8 cellular contexts compared by ENCODE assay signal in the genomic region with DNA sequence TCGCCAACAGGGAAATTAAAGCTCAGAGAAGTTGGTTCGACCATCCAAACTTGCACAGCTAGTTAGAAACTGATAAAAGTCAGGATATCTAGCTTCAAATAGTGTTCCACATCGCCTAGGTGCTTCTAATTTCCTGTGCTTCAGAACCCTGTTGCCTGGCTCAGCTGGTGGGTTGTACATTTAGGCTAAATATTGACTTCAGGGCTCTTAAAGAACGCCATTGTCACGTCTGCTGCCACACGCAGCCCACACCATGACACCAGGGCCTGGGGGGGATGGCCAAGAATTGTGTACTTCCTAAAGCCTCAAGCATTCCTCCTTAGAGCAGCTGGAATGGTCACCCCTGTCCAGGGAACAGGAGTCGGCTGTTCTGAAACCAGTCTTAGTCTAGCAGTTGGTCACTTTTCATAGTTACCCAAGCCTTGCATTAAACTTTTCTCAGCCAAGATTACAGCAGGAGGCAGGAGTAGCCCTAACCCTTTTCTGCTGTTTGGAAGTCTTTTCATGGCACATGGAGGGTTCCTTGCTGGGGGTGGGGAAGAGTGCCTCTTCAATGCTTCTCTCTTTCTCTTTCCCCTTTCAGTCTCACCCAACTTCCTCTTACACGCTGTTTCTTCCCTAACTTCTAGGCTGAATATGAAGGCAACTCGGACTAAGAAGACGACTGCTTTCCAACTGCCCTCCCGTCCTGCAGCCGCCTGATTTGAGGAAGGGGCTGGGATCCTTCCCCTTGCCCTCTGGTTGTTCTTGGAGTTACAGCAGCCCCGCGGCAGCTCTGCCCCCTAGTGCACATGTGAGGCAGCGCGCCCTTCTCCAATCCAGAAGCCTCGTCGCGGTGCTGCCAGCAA. TPM values are rescaled to one million over a fixed set of nuclear protein-coding genes. Genes with fewer than 3 reads are reported as not detected.
DNase-seq lines count a peak whose midpoint lies in the region; ATAC-seq and TF ChIP-seq lines count a peak whose summit lies in the region.

No MANE protein-coding gene starts in this region.

- no peaks in the 10 kb centered on the region for H3K36me3 Mint-ChIP-seq in natural killer cell

- intact Hi-C loops in natural killer cell (cut with micrococcal nuclease) = loop anchor here (1.0 to 10.0 kb wide), 4 partner anchors 46 to 681 kb away; a partner anchor contains a TSS

- H3K4me1 ChIP-seq in HUES64 (ENCODE audit: insufficient read depth, low read length) = peaks cover 9% of the 10 kb centered on the region

- no peaks in the 10 kb centered on the region for H3K9me3 Mint-ChIP-seq in natural killer cell

- H3K9ac ChIP-seq in HUES64 (ENCODE audit: low read depth, low read length) = peak overlapping the region; percentile 50

- peak; percentile 97 for TF ChIP-seq CTCF in fibroblast of pulmonary artery (IDR thresholded peaks at IDR 0.05; ENCODE audit: low read length, missing control alignments)
- peak; percentile 94 for TF ChIP-seq CTCF in natural killer cell (IDR thresholded peaks at IDR 0.05)

- WGBS in HUES64 = 12% methylated on average over 19 of the region's 19 CpGs

- ATAC-seq in natural killer cell (peak; percentile 44 to 63 (median 44)), GM21825 (IDR thresholded peaks at IDR 0.05; ENCODE audit: unreplicated experiment) (no peak)

- no peaks in the 10 kb centered on the region for H3K27me3 ChIP-seq in HUES64 (ENCODE audit: insufficient read depth, low read length)

- peak overlapping the region; percentile 96 for H3K27ac ChIP-seq in HUES64 (ENCODE audit: low read depth, low read length)

- H3K27me3 Mint-ChIP-seq in natural killer cell (ENCODE audit: low read depth in 2 of 2) = no peaks in the 10 kb centered on the region

- no peaks in the 10 kb centered on the region for H3K9me3 ChIP-seq in HUES64 (ENCODE audit: insufficient read depth, low read depth, low read length)

- H3K36me3 ChIP-seq in HUES64 (ENCODE audit: insufficient read depth, low read length) = no peaks in the 10 kb centered on the region

- peak overlapping the region; percentile 88 for H3K4me3 ChIP-seq in HUES64 (ENCODE audit: low read length)
- H3K4me3 ChIP-seq in fibroblast of pulmonary artery (replicated peaks; ENCODE audit: low read depth, low read length) = peak overlapping the region; percentile 63

- peak overlapping the region; percentile 98 for H3K4me3 Mint-ChIP-seq in natural killer cell

- peaks cover 11 to 19% of the 10 kb centered on the region in 2 donors for H3K4me1 Mint-ChIP-seq in natural killer cell

- H3K27ac Mint-ChIP-seq in natural killer cell = peak overlapping the region; percentile 89 to 96

- DNase-seq in DMS 273 (lab: John Stamatoyannopoulos, UW; ENCODE audit: unreplicated experiment) = peak; percentile 87
- peak; percentile 67 for DNase-seq in RPMI8226
- peak; percentile 63 for DNase-seq in activated effector memory CD4-positive, alpha-beta T cell treated with Interleukin-2 at 50 U/mL for 16 hours
- peak; percentile 82 for DNase-seq in fibroblast of pulmonary artery (ENCODE audit: low read depth)
- peak; percentile 74 for DNase-seq in natural killer cell
- peak; percentile 55 for DNase-seq in stromal cell of bone marrow (ENCODE audit: low read depth)

RNA-seq across cellular contexts. Expression of a gene that starts 17.1 kb away (rescaled TPM):
- 11.4 TPM for polyA plus RNA-seq in HUES64 (2013, experiment 1 of 2)
- 10.3 TPM for polyA plus RNA-seq in HUES64 (2013, experiment 2 of 2)
- total RNA-seq in natural killer cell = 1,000 to 10,000 TPM; 2,527 to 3,257 (median 3,104) TPM
